8 cellular contexts compared by ENCODE assay signal in the genomic region with DNA sequence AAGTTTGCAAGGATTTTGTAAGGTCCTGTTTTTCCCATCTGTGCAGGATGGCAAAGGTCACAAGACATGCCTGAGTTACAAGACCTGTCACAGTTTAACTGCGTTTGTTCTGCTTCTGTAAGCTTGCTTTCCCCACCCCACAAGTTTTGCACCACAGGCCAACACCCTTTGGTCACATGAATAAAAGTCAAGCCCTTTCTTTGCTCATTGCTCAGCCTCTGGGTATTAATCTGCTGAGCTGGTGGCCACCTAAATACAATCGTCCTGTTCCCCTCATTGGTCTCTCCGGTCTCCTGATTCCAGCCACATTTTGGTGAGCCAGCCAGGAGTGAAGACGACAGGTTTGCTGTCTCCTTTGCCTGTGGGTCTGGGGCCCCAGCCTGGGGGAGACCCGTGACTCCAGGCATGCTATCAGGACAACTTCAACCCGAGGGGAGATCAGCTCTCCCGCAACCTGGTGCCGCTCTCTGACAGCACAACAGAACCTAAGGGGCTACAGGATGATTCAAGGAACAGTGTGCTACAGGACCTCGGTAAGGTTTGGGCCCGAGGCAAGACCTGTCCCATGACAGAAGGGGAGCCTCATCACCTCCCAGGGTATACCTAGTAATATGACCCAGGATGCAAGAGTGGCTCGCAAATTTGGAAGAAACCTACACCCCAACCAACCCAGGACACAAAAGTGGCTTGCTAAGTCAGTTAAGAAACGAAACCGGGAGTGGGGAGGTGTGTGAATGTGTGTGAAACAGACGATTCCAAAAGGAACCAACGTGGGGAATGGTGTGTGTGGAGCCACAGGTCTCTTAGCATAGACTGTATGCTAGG.
DNase-seq lines count a peak whose midpoint lies in the region; ATAC-seq and TF ChIP-seq lines count a peak whose summit lies in the region.

No MANE protein-coding gene starts in this region.

- peak overlapping the region; percentile 90 for H3K4me3 Mint-ChIP-seq in central memory CD8-positive, alpha-beta T cell
- no peak overlapping the region for H3K4me3 Mint-ChIP-seq in progenitor cell of endocrine pancreas (ENCODE audit: low read depth)

- H3K27me3 Mint-ChIP-seq in central memory CD8-positive, alpha-beta T cell = no peaks in the 10 kb centered on the region
- H3K27me3 Mint-ChIP-seq in progenitor cell of endocrine pancreas = no peaks in the 10 kb centered on the region

- no peaks in the 10 kb centered on the region for H3K27me3 ChIP-seq in gastrocnemius medialis

- no peaks in the 10 kb centered on the region for H3K9me3 Mint-ChIP-seq in central memory CD8-positive, alpha-beta T cell
- no peaks in the 10 kb centered on the region for H3K9me3 Mint-ChIP-seq in progenitor cell of endocrine pancreas (ENCODE audit: low read depth)

- TF ChIP-seq CTCF in LNCaP clone FGC (IDR thresholded peaks at IDR 0.05; ENCODE audit: control insufficient read depth, extremely low read depth, insufficient read depth) (no peak), gastrocnemius medialis (IDR thresholded peaks at IDR 0.05 in 4 of 5, conservative IDR thresholded peaks at IDR 0.05 in 1 of 5) (no peak), progenitor cell of endocrine pancreas (IDR thresholded peaks at IDR 0.05; ENCODE audit: unreplicated experiment) (no peak)

- peaks cover 82% of the 10 kb centered on the region for H3K4me1 Mint-ChIP-seq in central memory CD8-positive, alpha-beta T cell
- H3K4me1 Mint-ChIP-seq in progenitor cell of endocrine pancreas (ENCODE audit: low read depth) = no peaks in the 10 kb centered on the region

- no peaks in the 10 kb centered on the region for H3K36me3 ChIP-seq in gastrocnemius medialis

- H3K36me3 Mint-ChIP-seq in central memory CD8-positive, alpha-beta T cell (ENCODE audit: insufficient read depth) = peaks cover 19% of the 10 kb centered on the region
- H3K36me3 Mint-ChIP-seq in progenitor cell of endocrine pancreas (ENCODE audit: insufficient read depth) = no peaks in the 10 kb centered on the region

- no peak for TF ChIP-seq POLR2A in gastrocnemius medialis (IDR thresholded peaks at IDR 0.05)

- no peaks in the 10 kb centered on the region for H3K9me3 ChIP-seq in gastrocnemius medialis

- H3K27ac ChIP-seq in gastrocnemius medialis = peak overlapping the region in 2 of 4 donors; percentile 74 to 80

- H3K27ac Mint-ChIP-seq in central memory CD8-positive, alpha-beta T cell (ENCODE audit: low read depth) = peak overlapping the region; percentile 91
- H3K27ac Mint-ChIP-seq in progenitor cell of endocrine pancreas = no peak overlapping the region

- no peaks in the 10 kb centered on the region for H3K4me1 ChIP-seq in gastrocnemius medialis

- peak overlapping the region; percentile 47 for H3K4me3 ChIP-seq in LNCaP clone FGC (ENCODE audit: low read depth, low read length)
- H3K4me3 ChIP-seq in gastrocnemius medialis = peak overlapping the region in 2 of 4 donors; percentile 50 to 62

- intact Hi-C loops in gastrocnemius medialis (cut with DNase I; ENCODE audit: low total_unique reads) = no loop called here

- DNase-seq in LNCaP clone FGC (ENCODE audit: low read depth) (no peak), gastrocnemius medialis (peak; percentile 5 to 26), NCI-H2081 treated with DMSO at 0.1 percent for 48 hours (lab: John Stamatoyannopoulos, UW) (no peak), activated gamma-delta T cell treated with Interleukin-2 at 50 U/mL for 16 hours (no peak), SW480 (ENCODE audit: low spot score) (no peak), progenitor cell of endocrine pancreas (ENCODE audit: low spot score, unreplicated experiment) (no peak)
- DNase-seq in central memory CD8-positive, alpha-beta T cell (ENCODE audit: low spot score in 2 of 2) = no peak

- in situ Hi-C loops in gastrocnemius medialis (cut with MboI; ENCODE audit: low sequenced_read_pairs in 4 of 4) = no loop called here

- ATAC-seq in GM21390 (IDR thresholded peaks at IDR 0.05; ENCODE audit: unreplicated experiment) (peak; percentile 49), gastrocnemius medialis (peak; percentile 46 to 63)
- ATAC-seq in central memory CD8-positive, alpha-beta T cell (replicated peaks; ENCODE audit: extremely low read depth, poor library complexity, severe bottlenecking) = peak; percentile 38

Comparison
In these comparisons a context has a peak if more than half of its experiments do, and no peak if none do; other contexts are left out.
1. DNase-seq: peak in gastrocnemius medialis (2 of 2); none in LNCaP clone FGC (single experiment), central memory CD8-positive, alpha-beta T cell (0 of 2), NCI-H2081 treated with DMSO at 0.1 percent for 48 hours (single experiment), activated gamma-delta T cell treated with Interleukin-2 at 50 U/mL for 16 hours (single experiment), SW480 (single experiment) and progenitor cell of endocrine pancreas (single experiment).
2. Peak in every context shown above with its lines, with median percentiles within 50 percentile points of each other: ATAC-seq.